ENCODE assay signal across 8 cellular contexts in the genomic region with DNA sequence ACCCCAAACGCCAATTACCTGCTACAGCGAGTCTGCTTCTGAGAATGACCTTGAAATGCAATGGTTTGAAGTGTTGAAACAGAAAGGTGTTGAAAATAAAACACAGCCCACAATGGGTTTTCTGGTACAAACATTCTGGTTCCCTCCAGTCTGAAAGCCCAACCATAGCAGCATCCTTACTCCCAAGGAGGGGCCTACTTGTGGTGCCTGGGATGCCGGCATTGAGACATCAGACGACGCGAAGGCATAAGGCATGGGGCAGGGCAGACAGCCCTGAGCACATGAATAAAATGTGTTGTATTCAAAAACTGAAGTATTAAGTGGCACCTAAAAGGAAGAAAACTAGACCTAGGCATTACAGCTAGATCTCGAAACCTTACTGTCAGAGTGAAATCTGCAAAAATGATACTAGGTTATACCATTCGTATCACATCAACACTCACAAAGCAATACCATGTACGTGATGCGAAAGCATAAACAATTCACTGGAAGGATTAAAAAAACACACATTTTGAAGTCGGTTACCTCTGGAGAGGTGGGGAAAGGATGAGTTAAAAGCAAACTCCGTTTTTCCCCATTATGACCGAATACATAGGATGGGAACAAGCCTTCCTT. TPM values are rescaled to one million over a fixed set of nuclear protein-coding genes. Genes with fewer than 3 reads are reported as not detected.
DNase-seq lines count a peak whose midpoint lies in the region; ATAC-seq, FAIRE-seq and TF ChIP-seq lines count a peak whose summit lies in the region.

No MANE protein-coding gene starts in this region.

- H3K4me1 ChIP-seq in Panc1 (ENCODE audit: control insufficient read depth, insufficient read depth, low read length), result peaks cover 19% of the 10 kb centered on the region
- H3K4me1 ChIP-seq in endothelial cell of umbilical vein (ENCODE audit: control insufficient read depth, extremely low read depth, insufficient read depth, low read length), result peaks cover 30% of the 10 kb centered on the region
- H3K4me1 ChIP-seq in neuronal stem cell (ENCODE audit: control insufficient read depth in 2 of 2, insufficient read depth in 1 of 2, low read depth in 1 of 2, low read length in 2 of 2), result peaks cover 11 to 12% of the 10 kb centered on the region in 2 donors

- no TSS peak for BruUV-seq in Panc1 (replicated peaks; lab: Mats Ljungman, UMichigan)
- BruUV-seq in endothelial cell of umbilical vein (replicated peaks; lab: Mats Ljungman, UMichigan), result no TSS peak

- peak overlapping the region; percentile 75 to 94 for H3K4me3 ChIP-seq in Panc1 (ENCODE audit: low read depth in 2 of 2, low read length in 2 of 2)
- H3K4me3 ChIP-seq in endothelial cell of umbilical vein (replicated peaks in 1 of 3; ENCODE audit: insufficient read depth in 1 of 3, low read depth in 1 of 3, low read length in 3 of 3), result peak overlapping the region; percentile 61 to 99 (median 84)
- H3K4me3 ChIP-seq in neuronal stem cell (ENCODE audit: low read length in 2 of 2), result peak overlapping the region; percentile 75 to 98

- peak; percentile 12 for DNase-seq in DMS79 treated with DMSO at 0.1 percent for 48 hours (lab: John Stamatoyannopoulos, UW)
- no peak for DNase-seq in DMS79 (lab: John Stamatoyannopoulos, UW)
- no peak for DNase-seq in Panc1 (ENCODE audit: low read depth, low spot score)
- peak; percentile 42 for DNase-seq in endothelial cell of umbilical vein (ENCODE audit: low read depth, low spot score)
- no peak for DNase-seq in neuronal stem cell (ENCODE audit: low spot score)

- no peak for TF ChIP-seq CTCF in Panc1 (IDR thresholded peaks at IDR 0.05)
- TF ChIP-seq CTCF in endothelial cell of umbilical vein (IDR thresholded peaks at IDR 0.05; ENCODE audit: extremely low read depth in 1 of 2, insufficient read depth in 1 of 2, low read depth in 1 of 2, low read length in 2 of 2), result no peak

- H3K9me3 ChIP-seq in Panc1 (ENCODE audit: control insufficient read depth, insufficient read depth, low read depth, low read length) (no peaks in the 10 kb centered on the region), endothelial cell of umbilical vein (replicated peaks; ENCODE audit: control insufficient read depth, insufficient read depth, low read length) (no peaks in the 10 kb centered on the region), neuronal stem cell (replicated peaks in 1 of 2; ENCODE audit: control insufficient read depth in 2 of 2, insufficient read depth in 1 of 2, low read depth in 1 of 2, low read length in 2 of 2) (no peaks in the 10 kb centered on the region)

- dilution Hi-C loops in endothelial cell of umbilical vein (cut with MboI; ENCODE audit: extremely low pct_ligation_motif_present, low sequenced_read_pairs), result no loop called here

- no peaks in the 10 kb centered on the region for H3K9me1 ChIP-seq in endothelial cell of umbilical vein (replicated peaks; ENCODE audit: control insufficient read depth, extremely low read depth, insufficient read depth, low read length)

- ATAC-seq in Panc1, result no peak
- ATAC-seq in HG03175 (IDR thresholded peaks at IDR 0.05; ENCODE audit: unreplicated experiment), result no peak
- no peak for ATAC-seq in HG02571 (IDR thresholded peaks at IDR 0.05; ENCODE audit: unreplicated experiment)
- no peak for ATAC-seq in GM21723 (IDR thresholded peaks at IDR 0.05; ENCODE audit: unreplicated experiment)

- peak overlapping the region; percentile 90 for H3K27ac ChIP-seq in Panc1 (ENCODE audit: low read length)
- H3K27ac ChIP-seq in endothelial cell of umbilical vein (ENCODE audit: insufficient read depth, low read depth, low read length), result peak overlapping the region; percentile 40
- H3K27ac ChIP-seq in neuronal stem cell (replicated peaks; ENCODE audit: low read length), result peak overlapping the region; percentile 64

- no peak overlapping the region for H2AK5ac ChIP-seq in neuronal stem cell (ENCODE audit: low read depth, low read length)

- H3K9ac ChIP-seq in endothelial cell of umbilical vein (replicated peaks; ENCODE audit: extremely low read depth, insufficient read depth, low read length) (peak overlapping the region; percentile 78), neuronal stem cell (ENCODE audit: low read depth, low read length, poor library complexity) (peak overlapping the region; percentile 95)

- H2AFZ ChIP-seq in endothelial cell of umbilical vein (ENCODE audit: low read depth, low read length) (peak overlapping the region; percentile 85), neuronal stem cell (ENCODE audit: low read length) (peak overlapping the region; percentile 82)

- intact Hi-C loops in Panc1 (cut with micrococcal nuclease; ENCODE audit: unreplicated experiment), result no loop called here
- intact Hi-C loops in endothelial cell of umbilical vein (cut with micrococcal nuclease), result loop anchor here (2.0 kb wide), 1 partner anchor 156 kb away; no protein-coding TSS in a partner anchor

- no peaks in the 10 kb centered on the region for H4K20me1 ChIP-seq in endothelial cell of umbilical vein (replicated peaks; ENCODE audit: control insufficient read depth, extremely low read depth, insufficient read depth, low read length)

- POLR2A ChIA-PET in Panc1 (lab: Charles Lee), result no interaction called here
- POLR2A ChIA-PET in endothelial cell of umbilical vein (lab: Charles Lee), result no interaction called here

- CTCF ChIA-PET in Panc1 (lab: Charles Lee), result no interaction called here
- CTCF ChIA-PET in endothelial cell of umbilical vein (lab: Charles Lee), result interaction anchor here (1.0 to 1.2 kb wide), 2 partner anchors 23 to 150 kb away, joined by 3 to 4 read pairs; no protein-coding TSS in a partner anchor

- H2BK15ac ChIP-seq in neuronal stem cell (ENCODE audit: low read length), result no peak overlapping the region

- no peak for TF ChIP-seq POLR2A in endothelial cell of umbilical vein (IDR thresholded peaks at IDR 0.05; ENCODE audit: low read depth, low read length)

- H3K79me2 ChIP-seq in endothelial cell of umbilical vein (ENCODE audit: control insufficient read depth, insufficient read depth, low read length), result peaks cover 67% of the 10 kb centered on the region

- H3K27me3 ChIP-seq in Panc1 (ENCODE audit: control insufficient read depth, insufficient read depth, low read length) (no peaks in the 10 kb centered on the region), endothelial cell of umbilical vein (ENCODE audit: control insufficient read depth in 2 of 2, insufficient read depth in 2 of 2, low read length in 2 of 2) (no peaks in the 10 kb centered on the region), neuronal stem cell (ENCODE audit: control insufficient read depth in 3 of 3, insufficient read depth in 3 of 3, low read depth in 1 of 3, low read length in 3 of 3) (no peaks in the 10 kb centered on the region)

- peak overlapping the region; percentile 90 for H3K4me2 ChIP-seq in endothelial cell of umbilical vein (ENCODE audit: insufficient read depth, low read length)
- H3K4me2 ChIP-seq in neuronal stem cell (ENCODE audit: insufficient read depth, low read length, poor library complexity, severe bottlenecking), result peak overlapping the region; percentile 80

- no peak overlapping the region for H3K18ac ChIP-seq in neuronal stem cell (ENCODE audit: low read length)

- H2BK120ac ChIP-seq in neuronal stem cell (ENCODE audit: low read depth, low read length), result no peak overlapping the region

- WGBS in neuronal stem cell (ENCODE audit: extremely low coverage in 2 of 2, insufficient read length in 2 of 2, insufficient replicate concordance in 1 of 2), 2 donors, result no CpG with 5 or more reads among the region's 13 CpGs

- no peak overlapping the region for H4K8ac ChIP-seq in neuronal stem cell (ENCODE audit: low read depth, low read length)

- no peak overlapping the region for H3K4ac ChIP-seq in neuronal stem cell (ENCODE audit: low read length)

- H3K79me1 ChIP-seq in neuronal stem cell (ENCODE audit: low read depth, low read length), result peaks cover 7% of the 10 kb centered on the region

- H3K14ac ChIP-seq in neuronal stem cell (ENCODE audit: low read length), result no peak overlapping the region

- in situ Hi-C loops in Panc1 (cut with HindIII; ENCODE audit: low pct_unique_long_range_greater_than_20kb, low sequenced_read_pairs), result no loop called here

- peak overlapping the region; percentile 87 for H2BK5ac ChIP-seq in neuronal stem cell (ENCODE audit: low read length)

- H4K91ac ChIP-seq in neuronal stem cell (ENCODE audit: low read depth, low read length, poor library complexity), result no peak overlapping the region

- peak overlapping the region; percentile 97 for H3K23ac ChIP-seq in neuronal stem cell (ENCODE audit: low read depth, low read length, poor library complexity)

- no peak for FAIRE-seq in endothelial cell of umbilical vein (lab: Jason Lieb, UNC)

- H3K36me3 ChIP-seq in Panc1 (ENCODE audit: control insufficient read depth, insufficient read depth, low read length) (peaks cover 25% of the 10 kb centered on the region), endothelial cell of umbilical vein (ENCODE audit: control insufficient read depth in 2 of 2, extremely low read depth in 1 of 2, insufficient read depth in 2 of 2, low read length in 2 of 2) (peaks cover 0 to 17% of the 10 kb centered on the region in 2 experiments), neuronal stem cell (replicated peaks in 1 of 2; ENCODE audit: control insufficient read depth in 2 of 2, insufficient read depth in 2 of 2, low read length in 2 of 2) (peaks cover 12 to 60% of the 10 kb centered on the region in 2 donors)

- H2BK12ac ChIP-seq in neuronal stem cell (ENCODE audit: low read length), result no peak overlapping the region

RNA-seq across cellular contexts. Expression of gene NUDT21, which starts 0.8 kb away (rescaled TPM):
- total RNA-seq in Panc1 (2021; ENCODE audit: unreplicated experiment) (97.6 TPM), endothelial cell of umbilical vein (155 and 158 TPM in 2 replicates)
- 52.4 TPM for polyA plus RNA-seq in Panc1 (2012; ENCODE audit: insufficient read length)
- polyA plus RNA-seq in endothelial cell of umbilical vein, result 48.2 and 56.4 TPM in 2 replicates
- 63.1 and 71.1 TPM in 2 replicates for polyA plus RNA-seq in endothelial cell of umbilical vein (2011; cell fraction: cytosol; rRNA removed)
- polyA plus RNA-seq in endothelial cell of umbilical vein (2011; cell fraction: nucleus; rRNA removed), result 40.0 and 43.5 TPM in 2 replicates
- 110 and 149 TPM in 2 replicates for polyA plus RNA-seq in endothelial cell of umbilical vein (2012)
- polyA minus RNA-seq in endothelial cell of umbilical vein, result 94.2 and 106 TPM in 2 replicates
- polyA minus RNA-seq in endothelial cell of umbilical vein (2011; cell fraction: cytosol; rRNA and poly(A)+ RNA removed), result 82.9 TPM
- polyA minus RNA-seq in endothelial cell of umbilical vein (2011; cell fraction: nucleus; rRNA and poly(A)+ RNA removed), result 45.8 and 50.7 TPM in 2 replicates
- 108 TPM for polyA plus RNA-seq in neuronal stem cell (2013, experiment 1 of 2)
- polyA plus RNA-seq in neuronal stem cell (2013, experiment 2 of 2), result 111 TPM

RNA-seq across cellular contexts. Expression of gene OGFOD1, which starts 1.0 kb away (rescaled TPM):
- total RNA-seq in Panc1 (2021; ENCODE audit: unreplicated experiment), result 35.8 TPM
- 26.6 TPM for polyA plus RNA-seq in Panc1 (2012; ENCODE audit: insufficient read length)
- total RNA-seq in endothelial cell of umbilical vein, result 52.3 and 54.8 TPM in 2 replicates
- 16.5 and 26.6 TPM in 2 replicates for polyA plus RNA-seq in endothelial cell of umbilical vein
- polyA plus RNA-seq in endothelial cell of umbilical vein (2011; cell fraction: cytosol; rRNA removed), result 31.0 and 40.1 TPM in 2 replicates
- polyA plus RNA-seq in endothelial cell of umbilical vein (2011; cell fraction: nucleus; rRNA removed), result 21.6 and 28.6 TPM in 2 replicates
- polyA plus RNA-seq in endothelial cell of umbilical vein (2012), result 71.1 and 84.9 TPM in 2 replicates
- polyA minus RNA-seq in endothelial cell of umbilical vein, result 32.9 and 47.5 TPM in 2 replicates
- polyA minus RNA-seq in endothelial cell of umbilical vein (2011; cell fraction: cytosol; rRNA and poly(A)+ RNA removed), result 23.4 TPM
- 13.9 and 26.3 TPM in 2 replicates for polyA minus RNA-seq in endothelial cell of umbilical vein (2011; cell fraction: nucleus; rRNA and poly(A)+ RNA removed)
- 29.3 TPM for polyA plus RNA-seq in neuronal stem cell (2013, experiment 1 of 2)
- polyA plus RNA-seq in neuronal stem cell (2013, experiment 2 of 2), result 30.5 TPM

RNA-seq across cellular contexts. Expression of gene AMFR, which starts 25.0 kb away (rescaled TPM):
- 89.6 TPM for total RNA-seq in Panc1 (2021; ENCODE audit: unreplicated experiment)
- 112 TPM for polyA plus RNA-seq in Panc1 (2012; ENCODE audit: insufficient read length)
- total RNA-seq in endothelial cell of umbilical vein, result 66.5 and 77.4 TPM in 2 replicates
- 71.7 and 75.4 TPM in 2 replicates for polyA plus RNA-seq in endothelial cell of umbilical vein
- polyA plus RNA-seq in endothelial cell of umbilical vein (2011; cell fraction: cytosol; rRNA removed), result 55.7 and 62.1 TPM in 2 replicates
- polyA plus RNA-seq in endothelial cell of umbilical vein (2011; cell fraction: nucleus; rRNA removed), result 55.2 and 63.1 TPM in 2 replicates
- polyA plus RNA-seq in endothelial cell of umbilical vein (2012), result 74.6 and 96.1 TPM in 2 replicates
- polyA minus RNA-seq in endothelial cell of umbilical vein, result 226 and 271 TPM in 2 replicates
- polyA minus RNA-seq in endothelial cell of umbilical vein (2011; cell fraction: cytosol; rRNA and poly(A)+ RNA removed), result 67.0 TPM
- 67.5 and 90.1 TPM in 2 replicates for polyA minus RNA-seq in endothelial cell of umbilical vein (2011; cell fraction: nucleus; rRNA and poly(A)+ RNA removed)
- polyA plus RNA-seq in neuronal stem cell (2013, experiment 1 of 2), result 25.0 TPM
- 25.1 TPM for polyA plus RNA-seq in neuronal stem cell (2013, experiment 2 of 2)

Comparison
In these comparisons a context has a peak if more than half of its experiments do, and no peak if none do; other contexts are left out.
1. DNase-seq: peak in DMS79 treated with DMSO at 0.1 percent for 48 hours (single experiment) and endothelial cell of umbilical vein (single experiment); none in DMS79 (single experiment), Panc1 (single experiment) and neuronal stem cell (single experiment).
2. H3K27ac ChIP-seq: peak in every context shown above with its lines; median percentile 90 in Panc1; 64 in neuronal stem cell; 40 in endothelial cell of umbilical vein.
3. Peak in every context shown above with its lines, with median percentiles within 50 percentile points of each other: H3K4me3 ChIP-seq.